8 cellular contexts compared by ENCODE assay signal in the genomic region with DNA sequence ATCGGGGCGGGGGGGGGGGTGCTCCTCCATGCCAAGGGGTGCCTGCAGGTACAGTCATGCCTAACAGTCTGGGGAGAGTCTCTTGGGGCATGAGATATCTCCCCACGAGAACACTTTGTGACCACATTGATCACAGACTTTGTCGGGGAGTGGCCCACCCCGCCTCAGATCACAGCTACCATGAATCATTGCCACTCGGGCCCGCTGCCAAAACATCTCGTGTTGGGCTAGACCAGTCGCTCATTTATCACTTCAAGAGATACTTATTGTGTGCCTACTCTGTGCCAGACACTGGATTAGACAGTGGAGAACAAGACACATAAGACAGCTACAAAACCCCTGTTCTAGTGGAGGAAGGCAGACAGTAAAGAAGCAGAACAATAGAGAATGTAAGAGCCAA.
A peak's percentile ranks its signal among the peaks of the same experiment; 100 is the strongest.
DNase-seq lines count a peak whose midpoint lies in the region; ATAC-seq lines count a peak whose summit lies in the region.

No MANE protein-coding gene starts in this region.

- peak overlapping the region; percentile 81 for H3K27ac Mint-ChIP-seq in activated naive CD8-positive, alpha-beta T cell treated with anti-CD3 and anti-CD28 coated beads, Interleukin-2, amount 50 U/mL, for 24 hours

- in situ Hi-C loops in ACHN (cut with HindIII; ENCODE audit: low pct_ligation_motif_present, low pct_unique_long_range_greater_than_20kb, low sequenced_read_pairs) = no loop called here

- H3K4me1 Mint-ChIP-seq in activated naive CD8-positive, alpha-beta T cell treated with anti-CD3 and anti-CD28 coated beads, Interleukin-2, amount 50 U/mL, for 24 hours = peaks cover 26% of the 10 kb centered on the region

- ATAC-seq in activated naive CD8-positive, alpha-beta T cell treated with anti-CD3 and anti-CD28 coated beads, Interleukin-2, amount 50 U/mL, for 24 hours = peak; percentile 86
- ATAC-seq in GM19463 (IDR thresholded peaks at IDR 0.05; ENCODE audit: unreplicated experiment) = no peak

- H3K4me3 Mint-ChIP-seq in activated naive CD8-positive, alpha-beta T cell treated with anti-CD3 and anti-CD28 coated beads, Interleukin-2, amount 50 U/mL, for 24 hours = no peak overlapping the region

- H3K27me3 Mint-ChIP-seq in activated naive CD8-positive, alpha-beta T cell treated with anti-CD3 and anti-CD28 coated beads, Interleukin-2, amount 50 U/mL, for 24 hours = no peaks in the 10 kb centered on the region

- no peaks in the 10 kb centered on the region for H3K9me3 Mint-ChIP-seq in activated naive CD8-positive, alpha-beta T cell treated with anti-CD3 and anti-CD28 coated beads, Interleukin-2, amount 50 U/mL, for 24 hours

- H3K36me3 Mint-ChIP-seq in activated naive CD8-positive, alpha-beta T cell treated with anti-CD3 and anti-CD28 coated beads, Interleukin-2, amount 50 U/mL, for 24 hours (ENCODE audit: low read depth) = peaks cover 25% of the 10 kb centered on the region

- DNase-seq in ACHN = peak; percentile 22
- DNase-seq in NCI-H2029 treated with DMSO at 0.1 percent for 48 hours (lab: John Stamatoyannopoulos, UW) = peak; percentile 80
- DNase-seq in activated naive CD8-positive, alpha-beta T cell treated with anti-CD3 and anti-CD28 coated beads, Interleukin-2, amount 50 U/mL, for 24 hours = peak; percentile 63
- peak; percentile 71 for DNase-seq in myocyte (ENCODE audit: low read depth)
- no peak for DNase-seq in GM19240 (ENCODE audit: insufficient read length, low spot score)
- DNase-seq in 8988T = no peak
- DNase-seq in germinal center (ENCODE audit: low spot score) = no peak

Comparison
In these comparisons a context has a peak if more than half of its experiments do, and no peak if none do; other contexts are left out.
1. DNase-seq: peak in ACHN (single experiment), NCI-H2029 treated with DMSO at 0.1 percent for 48 hours (single experiment), activated naive CD8-positive, alpha-beta T cell treated with anti-CD3 and anti-CD28 coated beads, Interleukin-2, amount 50 U/mL, for 24 hours (single experiment) and myocyte (single experiment); none in GM19240 (single experiment), 8988T (single experiment) and germinal center (single experiment).